Comparison of ENCODE assay signal across 1 cellular context in genomic region chr12:130162267-130162666, GRCh38.
TF ChIP-seq lines count a peak whose summit lies in the region.

FZD10 (plus strand) TSS chr12:130162464; CDS start chr12:130162943, 479 bp downstream.

TF ChIP-seq in H1, 55 proteins besides CTCF, POLR2A, EP300 and RAD21:
- no peak for TF ChIP-seq CEBPB (IDR thresholded peaks at IDR 0.05; ENCODE audit: low read depth, low read length)
- TF ChIP-seq ATF3 (IDR thresholded peaks at IDR 0.05; ENCODE audit: insufficient read depth, low read depth, low read length), result no peak
- no peak for TF ChIP-seq TCF12 (IDR thresholded peaks at IDR 0.05; ENCODE audit: low read depth, low read length)
- TF ChIP-seq, protein P1, sequence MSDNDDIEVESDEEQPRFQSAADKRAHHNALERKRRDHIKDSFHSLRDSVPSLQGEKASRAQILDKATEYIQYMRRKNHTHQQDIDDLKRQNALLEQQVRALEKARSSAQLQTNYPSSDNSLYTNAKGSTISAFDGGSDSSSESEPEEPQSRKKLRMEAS (IDR thresholded peaks at IDR 0.05), result no peak
- peak; percentile 33; the same call in 1 of the 2 replicates for TF ChIP-seq TAF1 (IDR thresholded peaks at IDR 0.05; ENCODE audit: low read depth, low read length)
- no peak for TF ChIP-seq TEAD4 (IDR thresholded peaks at IDR 0.05; ENCODE audit: low read depth, low read length)
- peak; percentile 29 for TF ChIP-seq KDM4A (IDR thresholded peaks at IDR 0.05; ENCODE audit: low read depth, low read length, severe bottlenecking)
